Comparison of ENCODE assay signal across 1 cellular context in the genomic region with DNA sequence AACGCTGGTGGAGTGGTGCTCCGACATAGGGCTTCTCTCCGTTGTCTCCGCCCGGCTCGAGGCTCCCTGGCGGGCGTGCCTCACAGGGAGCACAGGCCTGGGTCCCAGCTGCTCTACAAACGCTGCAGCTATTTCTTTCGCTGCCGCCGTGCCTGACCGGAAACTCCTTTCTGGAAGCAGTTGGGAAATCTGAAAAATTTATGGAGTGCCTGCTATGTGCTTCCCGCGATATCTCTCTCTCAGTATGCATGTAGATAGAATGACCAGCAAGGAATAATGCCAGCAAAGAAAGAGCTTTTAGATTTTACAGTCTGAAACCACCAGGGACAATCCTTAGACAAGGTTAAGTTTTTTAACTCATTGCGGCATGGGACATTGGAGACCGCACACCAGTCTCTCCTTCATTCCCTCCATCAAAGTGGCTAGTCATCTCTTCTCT.
TF ChIP-seq lines count a peak whose summit lies in the region.

No MANE protein-coding gene starts in this region.

TF ChIP-seq in endothelial cell of umbilical vein, 7 proteins besides CTCF, POLR2A, EP300 and RAD21 (continued from another document):
- TF ChIP-seq, protein P1, sequence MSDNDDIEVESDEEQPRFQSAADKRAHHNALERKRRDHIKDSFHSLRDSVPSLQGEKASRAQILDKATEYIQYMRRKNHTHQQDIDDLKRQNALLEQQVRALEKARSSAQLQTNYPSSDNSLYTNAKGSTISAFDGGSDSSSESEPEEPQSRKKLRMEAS (IDR thresholded peaks at IDR 0.05; ENCODE audit: insufficient read depth, insufficient read length): no peak
- peak; percentile 95 for TF ChIP-seq POLR2AphosphoS5 (IDR thresholded peaks at IDR 0.05; ENCODE audit: insufficient read depth, low read depth, low read length)
- TF ChIP-seq FOS (IDR thresholded peaks at IDR 0.05; ENCODE audit: borderline replicate concordance, insufficient read depth, low read length): no peak
